10 cellular contexts compared by ENCODE assay signal in genomic region chr6:137370871-137371633, GRCh38.
A peak's percentile ranks its signal among the peaks of the same experiment; 100 is the strongest.
DNase-seq lines count a peak whose midpoint lies in the region; ATAC-seq and TF ChIP-seq lines count a peak whose summit lies in the region.
"Had no signal": no experiment of that assay in that cellular context is flagged by ENCODE, and none has a peak within 500 bp of the region (broad histone marks: within the 10 kb centered on the region; RNA-seq: fewer than 3 reads in every experiment).

No MANE protein-coding gene starts in this region.

- in situ Hi-C loops in ACHN (cut with HindIII; ENCODE audit: low pct_ligation_motif_present, low pct_unique_long_range_greater_than_20kb, low sequenced_read_pairs) = no loop called here

- DNase-seq in ELR (ENCODE audit: low read depth) (peak; percentile 32), HT1080 (ENCODE audit: low read depth) (peak; percentile 5), fibroblast of mammary gland (ENCODE audit: low read depth) (peak; percentile 10), NK-92 (lab: John Stamatoyannopoulos, UW; ENCODE audit: unreplicated experiment) (no peak), ACHN (no peak), epidermal melanocyte (ENCODE audit: insufficient read length, low spot score) (no peak)
- DNase-seq in stimulated activated CD8-positive, alpha-beta memory T cell treated with anti-CD3 and anti-CD28 coated beads, Interleukin-4, amount 100 ng/mL, for 48 hours = no peak
- DNase-seq: activated T-cell treated with anti-CD3 and anti-CD28 coated beads, Interleukin-2, amount 50 U/mL, for 24 hours; stimulated activated CD4-positive, alpha-beta T cell treated with anti-CD3 and anti-CD28 coated beads, Interleukin-4, amount 100 ng/mL, for 4 hours had no signal

- peak; percentile 61 for ATAC-seq in GM19467 (IDR thresholded peaks at IDR 0.05; ENCODE audit: unreplicated experiment)

- no peak overlapping the region for H3K4me3 ChIP-seq in fibroblast of mammary gland (ENCODE audit: control insufficient read depth, low read depth, low read length)

- TF ChIP-seq CTCF in fibroblast of mammary gland (conservative IDR thresholded peaks at IDR 0.05; ENCODE audit: control insufficient read depth, insufficient read depth, low read depth, low read length) = peak; percentile 17

Comparison
In these comparisons a context has a peak if more than half of its experiments do, and no peak if none do; other contexts are left out.
1. DNase-seq: peak in ELR (single experiment), HT1080 (single experiment) and fibroblast of mammary gland (single experiment); none in NK-92 (single experiment), stimulated activated CD8-positive, alpha-beta memory T cell treated with anti-CD3 and anti-CD28 coated beads, Interleukin-4, amount 100 ng/mL, for 48 hours (single experiment), ACHN (single experiment) and epidermal melanocyte (single experiment).